Comparison of ENCODE assay signal across 8 cellular contexts in genomic region chr17:67602974-67603373, GRCh38.
A peak's percentile ranks its signal among the peaks of the same experiment; 100 is the strongest.
DNase-seq lines count a peak whose midpoint lies in the region; ATAC-seq, FAIRE-seq and TF ChIP-seq lines count a peak whose summit lies in the region.

No MANE protein-coding gene starts in this region.

- no peak overlapping the region for H3K4me3 ChIP-seq in effector memory CD4-positive, alpha-beta T cell (ENCODE audit: insufficient read depth, low read depth, low read length, poor library complexity, severe bottlenecking)
- no peak overlapping the region for H3K4me3 ChIP-seq in neural progenitor cell

- peaks cover 7% of the 10 kb centered on the region for H3K36me3 ChIP-seq in effector memory CD4-positive, alpha-beta T cell (ENCODE audit: control insufficient read depth, insufficient read depth, low read length)
- H3K36me3 ChIP-seq in neural progenitor cell, result no peaks in the 10 kb centered on the region

- DNase-seq in AML-193 (lab: John Stamatoyannopoulos, UW), result peak; percentile 16 to 23
- peak; percentile 67 for DNase-seq in GM18507 (ENCODE audit: extremely low spot score, insufficient read length, low read depth)
- peak; percentile 52 for DNase-seq in NCI-H1694 (lab: John Stamatoyannopoulos, UW)
- DNase-seq in activated CD4-positive, alpha-beta T cell treated with anti-CD3 and anti-CD28 coated beads, Interleukin-2, amount 10 ng/mL, durations not matched to agents 24 days and 14 days, result peak; percentile 86
- peak; percentile 2 to 9 (median 3) for DNase-seq in effector memory CD4-positive, alpha-beta T cell
- peak; percentile 69 for DNase-seq in neural progenitor cell (ENCODE audit: low spot score)
- no peak for DNase-seq in mesenteric fat pad (ENCODE audit: low spot score)

- peaks cover 6% of the 10 kb centered on the region for H3K4me1 Mint-ChIP-seq in activated CD4-positive, alpha-beta T cell treated with anti-CD3 and anti-CD28 coated beads, Interleukin-2, amount 10 ng/mL, durations not matched to agents 24 days and 14 days
- H3K4me1 Mint-ChIP-seq in neural progenitor cell, result peaks cover 6% of the 10 kb centered on the region

- H2AFZ ChIP-seq in neural progenitor cell (replicated peaks), result no peak overlapping the region

- no peak for ATAC-seq in HG02884 (IDR thresholded peaks at IDR 0.05; ENCODE audit: unreplicated experiment)

- no peaks in the 10 kb centered on the region for H4K20me1 ChIP-seq in neural progenitor cell (ENCODE audit: low read depth)

- FAIRE-seq in GM18507 (lab: Jason Lieb, UNC), result peak; percentile 86

- no peak overlapping the region for H3K4me2 ChIP-seq in neural progenitor cell

- no peaks in the 10 kb centered on the region for H3K27me3 Mint-ChIP-seq in activated CD4-positive, alpha-beta T cell treated with anti-CD3 and anti-CD28 coated beads, Interleukin-2, amount 10 ng/mL, durations not matched to agents 24 days and 14 days
- H3K27me3 Mint-ChIP-seq in neural progenitor cell (ENCODE audit: insufficient read depth, low read depth), result no peaks in the 10 kb centered on the region

- H3K27ac Mint-ChIP-seq in activated CD4-positive, alpha-beta T cell treated with anti-CD3 and anti-CD28 coated beads, Interleukin-2, amount 10 ng/mL, durations not matched to agents 24 days and 14 days, result no peak overlapping the region
- no peak overlapping the region for H3K27ac Mint-ChIP-seq in neural progenitor cell

- peak; percentile 76 for TF ChIP-seq CTCF in neural progenitor cell (IDR thresholded peaks at IDR 0.05)

- no peak overlapping the region for H3K4me3 Mint-ChIP-seq in activated CD4-positive, alpha-beta T cell treated with anti-CD3 and anti-CD28 coated beads, Interleukin-2, amount 10 ng/mL, durations not matched to agents 24 days and 14 days
- H3K4me3 Mint-ChIP-seq in neural progenitor cell, result no peak overlapping the region

- H3K9me3 Mint-ChIP-seq in activated CD4-positive, alpha-beta T cell treated with anti-CD3 and anti-CD28 coated beads, Interleukin-2, amount 10 ng/mL, durations not matched to agents 24 days and 14 days, result no peaks in the 10 kb centered on the region
- peaks cover 11% of the 10 kb centered on the region for H3K9me3 Mint-ChIP-seq in neural progenitor cell

- H3K27me3 ChIP-seq in effector memory CD4-positive, alpha-beta T cell (replicated peaks; ENCODE audit: control insufficient read depth, insufficient read depth, low read length, poor library complexity, severe bottlenecking), result no peaks in the 10 kb centered on the region
- no peaks in the 10 kb centered on the region for H3K27me3 ChIP-seq in neural progenitor cell

- no peaks in the 10 kb centered on the region for H3K9me3 ChIP-seq in effector memory CD4-positive, alpha-beta T cell (ENCODE audit: control insufficient read depth, low read length)
- no peaks in the 10 kb centered on the region for H3K9me3 ChIP-seq in neural progenitor cell (ENCODE audit: low read depth)

- no peaks in the 10 kb centered on the region for H3K79me2 ChIP-seq in neural progenitor cell (ENCODE audit: low read depth)

- no peaks in the 10 kb centered on the region for H3K36me3 Mint-ChIP-seq in activated CD4-positive, alpha-beta T cell treated with anti-CD3 and anti-CD28 coated beads, Interleukin-2, amount 10 ng/mL, durations not matched to agents 24 days and 14 days (ENCODE audit: low read depth)
- peaks cover 2% of the 10 kb centered on the region for H3K36me3 Mint-ChIP-seq in neural progenitor cell

- H3K4me1 ChIP-seq in effector memory CD4-positive, alpha-beta T cell (ENCODE audit: control insufficient read depth, insufficient read depth, low read length, poor library complexity, severe bottlenecking), result no peaks in the 10 kb centered on the region
- H3K4me1 ChIP-seq in neural progenitor cell, result no peaks in the 10 kb centered on the region

- no peak overlapping the region for H3K27ac ChIP-seq in effector memory CD4-positive, alpha-beta T cell (ENCODE audit: insufficient read depth, low read length, poor library complexity, severe bottlenecking)
- H3K27ac ChIP-seq in neural progenitor cell, result no peak overlapping the region

- H3K9ac ChIP-seq in neural progenitor cell, result no peak overlapping the region

- intact Hi-C loops in activated CD4-positive, alpha-beta T cell treated with anti-CD3 and anti-CD28 coated beads, Interleukin-2, amount 10 ng/mL, durations not matched to agents 24 days and 14 days (cut with micrococcal nuclease), result loop anchor here (1.0 to 10.0 kb wide), 3 partner anchors 98 to 228 kb away; no protein-coding TSS in a partner anchor

- no peaks in the 10 kb centered on the region for H3F3A ChIP-seq in neural progenitor cell (ENCODE audit: low read depth)
